10 cellular contexts compared by ENCODE assay signal in the genomic region with DNA sequence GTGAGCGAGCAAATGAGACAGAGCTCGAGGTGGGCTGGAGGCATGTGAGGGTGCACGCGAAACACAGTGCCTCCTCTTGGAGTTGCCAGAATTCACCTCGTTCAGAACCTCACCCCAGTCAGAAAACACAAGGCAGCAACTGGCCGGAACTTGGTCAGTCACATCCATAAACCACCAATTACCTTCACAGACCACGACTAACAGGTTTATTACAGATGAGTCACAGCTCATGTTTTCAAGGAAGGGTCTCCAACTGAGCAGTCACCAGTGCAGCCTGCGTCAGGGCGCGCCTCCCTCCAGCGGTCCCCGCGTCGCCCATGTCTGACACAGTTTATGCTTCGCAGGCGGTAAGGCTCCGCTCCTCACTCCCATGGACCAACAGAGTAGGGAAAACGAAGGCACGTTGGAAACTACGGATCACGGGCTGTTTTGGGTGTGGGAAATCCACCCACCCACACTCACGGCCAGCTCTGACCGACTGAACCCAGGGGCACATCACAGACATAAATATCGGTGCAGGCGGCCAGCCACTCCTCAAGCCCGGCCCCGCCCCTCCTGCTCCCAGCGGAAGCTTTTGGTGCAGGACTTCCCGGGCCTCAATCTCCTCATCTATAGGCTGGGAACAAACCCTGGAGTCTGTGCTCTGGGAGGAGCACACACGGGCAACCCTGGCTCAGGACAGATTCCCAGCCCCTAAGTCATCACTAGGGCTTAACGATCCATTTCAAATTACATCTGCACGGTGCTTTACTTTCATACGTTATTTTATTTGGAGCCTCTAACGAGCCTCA.
DNase-seq lines count a peak whose midpoint lies in the region; ATAC-seq and TF ChIP-seq lines count a peak whose summit lies in the region.
"Had no signal": no experiment of that assay in that cellular context is flagged by ENCODE, and none has a peak within 500 bp of the region (broad histone marks: within the 10 kb centered on the region; RNA-seq: fewer than 3 reads in every experiment).

No MANE protein-coding gene starts in this region.

- no peak overlapping the region for H3K9ac ChIP-seq in fibroblast of lung (ENCODE audit: insufficient read depth, low read length)

- peak overlapping the region; percentile 46 for H3K27ac ChIP-seq in fibroblast of lung (ENCODE audit: insufficient read depth, low read length)

- H4K20me1 ChIP-seq in fibroblast of lung (ENCODE audit: control insufficient read depth, extremely low read depth, insufficient read depth, low read length) = no peaks in the 10 kb centered on the region

- peak overlapping the region; percentile 52 for H3K4me2 ChIP-seq in fibroblast of lung (ENCODE audit: extremely low read depth, insufficient read depth, low read length)
- H3K4me2 ChIP-seq: A549 had no signal

- no peaks in the 10 kb centered on the region for H3K36me3 ChIP-seq in fibroblast of lung (ENCODE audit: control insufficient read depth, insufficient read depth, low read length)

- ATAC-seq in HG02885 (IDR thresholded peaks at IDR 0.05; ENCODE audit: poor library complexity, unreplicated experiment) = no peak
- ATAC-seq: A549 had no signal

- peaks cover 11% of the 10 kb centered on the region for H3K4me1 ChIP-seq in fibroblast of lung (ENCODE audit: control insufficient read depth, extremely low read depth, insufficient read depth, low read length)

- peaks cover 96% of the 10 kb centered on the region for H3K79me2 ChIP-seq in fibroblast of lung (ENCODE audit: control insufficient read depth, insufficient read depth, low read length)

- no peak for TF ChIP-seq CTCF in fibroblast of lung (conservative IDR thresholded peaks at IDR 0.05 in 1 of 2, IDR thresholded peaks at IDR 0.05 in 1 of 2; ENCODE audit: low read depth in 1 of 2, low read length in 2 of 2)
- TF ChIP-seq CTCF in retinal pigment epithelial cell (conservative IDR thresholded peaks at IDR 0.05; ENCODE audit: low read depth, low read length) = peak; percentile 19

- H3K9me3 ChIP-seq in fibroblast of lung (ENCODE audit: control insufficient read depth, insufficient read depth, low read depth, low read length) = no peaks in the 10 kb centered on the region
- H3K9me3 ChIP-seq: A549 had no signal

- H2AFZ ChIP-seq in fibroblast of lung (ENCODE audit: low read length) = no peak overlapping the region

- H3K4me3 ChIP-seq in fibroblast of lung (replicated peaks in 1 of 4; ENCODE audit: control extremely low read depth in 1 of 4, insufficient read depth in 1 of 4, low read depth in 3 of 4, low read length in 4 of 4) (no peak overlapping the region), retinal pigment epithelial cell (ENCODE audit: low read length) (no peak overlapping the region)
- H3K4me3 ChIP-seq: A549 had no signal

- H3K27me3 ChIP-seq in fibroblast of lung (ENCODE audit: control insufficient read depth, insufficient read depth, low read length) = no peaks in the 10 kb centered on the region

- DNase-seq in NCI-H526 treated with DMSO at 0.1 percent for 48 hours (lab: John Stamatoyannopoulos, UW) (peak; percentile 0), NCI-H526 (lab: John Stamatoyannopoulos, UW) (no peak), NCI-H2171 treated with DMSO at 0.1 percent for 48 hours (lab: John Stamatoyannopoulos, UW) (peak; percentile 88), fibroblast of lung (ENCODE audit: low read depth in 2 of 2) (peak in 1 of 2 donors; percentile 73), retinal pigment epithelial cell (ENCODE audit: low read depth) (no peak), SK-N-DZ (ENCODE audit: low spot score) (no peak), DMS53 treated with DMSO at 0.1 percent for 48 hours (lab: John Stamatoyannopoulos, UW; ENCODE audit: unreplicated experiment) (no peak)
- DNase-seq: NCI-H2081 treated with DMSO at 0.1 percent for 48 hours had no signal

Comparison
In these comparisons a context has a peak if more than half of its experiments do, and no peak if none do; other contexts are left out.
1. DNase-seq: peak in NCI-H526 treated with DMSO at 0.1 percent for 48 hours (single experiment) and NCI-H2171 treated with DMSO at 0.1 percent for 48 hours (single experiment); none in NCI-H526 (0 of 2), retinal pigment epithelial cell (single experiment), SK-N-DZ (single experiment) and DMS53 treated with DMSO at 0.1 percent for 48 hours (single experiment).